Comparison of ENCODE assay signal across 20 cellular contexts in genomic region chr3:39499651-39500273, GRCh38. TPM values are rescaled to one million over a fixed set of nuclear protein-coding genes. Genes with fewer than 3 reads are reported as not detected.
DNase-seq lines count a peak whose midpoint lies in the region; ATAC-seq, FAIRE-seq and TF ChIP-seq lines count a peak whose summit lies in the region.
"Had no signal": no experiment of that assay in that cellular context is flagged by ENCODE, and none has a peak within 500 bp of the region (broad histone marks: within the 10 kb centered on the region; RNA-seq: fewer than 3 reads in every experiment).

No MANE protein-coding gene starts in this region.

- POLR2A ChIA-PET in activated naive CD8-positive, alpha-beta T cell treated with anti-CD3 and anti-CD28 coated beads, Interleukin-2, amount 10 ng/mL, durations not matched to agents 7 days and 5 days (lab: Charles Lee), result interaction anchor here (1.5 kb wide), 1 partner anchor 52 kb away, joined by 4 read pairs; no protein-coding TSS in a partner anchor
- POLR2A ChIA-PET in K562 (lab: Yijun Ruan, JAX), result interaction anchor here (1.0 kb wide), 1 partner anchor 93 kb away, joined by 3 read pairs; the partner anchor contains the start of gene RPSA

- no peaks in the 10 kb centered on the region for H3K9me3 ChIP-seq in K562 (replicated peaks; ENCODE audit: control insufficient read depth, insufficient read depth, low read depth, low read length)
- H3K9me3 ChIP-seq: BLaER1 had no signal

- BruUV-seq in K562 (replicated peaks; lab: Mats Ljungman, UMichigan), result no TSS peak

- TF ChIP-seq CTCF in K562 (IDR thresholded peaks at IDR 0.05 in 2 of 3, conservative IDR thresholded peaks at IDR 0.05 in 1 of 3; ENCODE audit: insufficient read depth in 2 of 3, low read depth in 1 of 3, low read length in 3 of 3), result no peak

- H3K27ac ChIP-seq in K562 (ENCODE audit: extremely low read depth, low read depth, low read length), result no peak overlapping the region
- peak overlapping the region; percentile 70 for H3K27ac ChIP-seq in temporal lobe (ENCODE audit: low read depth, low read length)
- H3K27ac ChIP-seq: BLaER1, GM23248 had no signal

- H3K36me3 ChIP-seq in K562 (ENCODE audit: control insufficient read depth, insufficient read depth, low read length), result no peaks in the 10 kb centered on the region
- H3K36me3 ChIP-seq: BLaER1 had no signal

- no peaks in the 10 kb centered on the region for H4K20me1 ChIP-seq in K562 (replicated peaks; ENCODE audit: control insufficient read depth, insufficient read depth, low read length)
- H4K20me1 ChIP-seq: BLaER1 had no signal

- no peak overlapping the region for H3K9ac ChIP-seq in K562 (ENCODE audit: insufficient read depth in 1 of 2, low read depth in 2 of 2, low read length in 2 of 2)
- H3K9ac ChIP-seq: BLaER1, GM23248 had no signal

- H3K36me3 Mint-ChIP-seq in activated naive CD8-positive, alpha-beta T cell treated with anti-CD3 and anti-CD28 coated beads, Interleukin-2, amount 10 ng/mL, durations not matched to agents 7 days and 5 days, result no peaks in the 10 kb centered on the region
- no peaks in the 10 kb centered on the region for H3K36me3 Mint-ChIP-seq in activated naive CD8-positive, alpha-beta T cell treated with anti-CD3 and anti-CD28 coated beads for 36 hours
- H3K36me3 Mint-ChIP-seq in activated naive CD4-positive, alpha-beta T cell treated with anti-CD3 and anti-CD28 coated beads, Interleukin-2, amount 10 ng/mL, durations not matched to agents 7 days and 5 days, result no peaks in the 10 kb centered on the region
- H3K36me3 Mint-ChIP-seq: CD8-positive, alpha-beta T cell had no signal

- intact Hi-C loops in K562 (cut with micrococcal nuclease), result no loop called here

- peaks cover 0 to 8% of the 10 kb centered on the region in 2 experiments; a peak in 2 of 5 replicates for H3K4me1 ChIP-seq in K562 (replicated peaks in 1 of 2; ENCODE audit: control insufficient read depth in 2 of 2, insufficient read depth in 2 of 2, low read length in 2 of 2)
- H3K4me1 ChIP-seq: BLaER1 had no signal

- H3K27ac Mint-ChIP-seq in activated naive CD8-positive, alpha-beta T cell treated with anti-CD3 and anti-CD28 coated beads, Interleukin-2, amount 10 ng/mL, durations not matched to agents 7 days and 5 days, result no peak overlapping the region
- no peak overlapping the region for H3K27ac Mint-ChIP-seq in activated naive CD8-positive, alpha-beta T cell treated with anti-CD3 and anti-CD28 coated beads for 36 hours
- no peak overlapping the region for H3K27ac Mint-ChIP-seq in activated naive CD4-positive, alpha-beta T cell treated with anti-CD3 and anti-CD28 coated beads, Interleukin-2, amount 10 ng/mL, durations not matched to agents 7 days and 5 days
- H3K27ac Mint-ChIP-seq: CD8-positive, alpha-beta T cell had no signal

- no peaks in the 10 kb centered on the region for H3K9me1 ChIP-seq in K562 (ENCODE audit: control insufficient read depth, insufficient read depth, low read length)

- 0% methylated on average over 2 of the region's 2 CpGs for WGBS in K562 (ENCODE audit: insufficient coverage, low coverage, missing lambda C conversion rate)

- no peak for TF ChIP-seq POLR2A in K562 (conservative IDR thresholded peaks at IDR 0.05)

- H3K27me3 Mint-ChIP-seq in activated naive CD8-positive, alpha-beta T cell treated with anti-CD3 and anti-CD28 coated beads, Interleukin-2, amount 10 ng/mL, durations not matched to agents 7 days and 5 days, result peaks cover 45% of the 10 kb centered on the region
- peaks cover 40% of the 10 kb centered on the region for H3K27me3 Mint-ChIP-seq in activated naive CD8-positive, alpha-beta T cell treated with anti-CD3 and anti-CD28 coated beads for 36 hours
- peaks cover 48% of the 10 kb centered on the region for H3K27me3 Mint-ChIP-seq in activated naive CD4-positive, alpha-beta T cell treated with anti-CD3 and anti-CD28 coated beads, Interleukin-2, amount 10 ng/mL, durations not matched to agents 7 days and 5 days

- H3K4me2 ChIP-seq in K562 (ENCODE audit: insufficient read depth, low read length), result no peak overlapping the region
- H3K4me2 ChIP-seq: BLaER1 had no signal

- peaks cover 23 to 27% of the 10 kb centered on the region in 2 experiments for H3K27me3 ChIP-seq in K562 (ENCODE audit: control insufficient read depth in 2 of 2, insufficient read depth in 2 of 2, low read length in 2 of 2)
- H3K27me3 ChIP-seq: BLaER1 had no signal

- no peak for TF ChIP-seq RAD21 in K562 (CRISPR knock-in tag; conservative IDR thresholded peaks at IDR 0.05 in 1 of 2, IDR thresholded peaks at IDR 0.05 in 1 of 2)

- no peaks in the 10 kb centered on the region for H3K79me2 ChIP-seq in K562 (ENCODE audit: control insufficient read depth, insufficient read depth, low read length)

- no peak for TF ChIP-seq EP300 in K562 (IDR thresholded peaks at IDR 0.05; ENCODE audit: low read length)

- CTCF ChIA-PET in K562 (lab: Yijun Ruan, JAX; ENCODE audit: low intra/inter-chr PET ratio), result interaction anchor here (1.5 kb wide), 1 partner anchor 212 kb away, joined by 4 read pairs; no protein-coding TSS in a partner anchor
- CTCF ChIA-PET in activated naive CD4-positive, alpha-beta T cell treated with anti-CD3 and anti-CD28 coated beads, Interleukin-2, amount 10 ng/mL, durations not matched to agents 7 days and 5 days (lab: Charles Lee), result interaction anchor here (0.6 to 5.5 kb wide), 7 partner anchors 8 to 94 kb away, joined by 3 to 81 read pairs (median 6); partner anchors contain the start of gene RPSA

- ATAC-seq in activated naive CD8-positive, alpha-beta T cell treated with anti-CD3 and anti-CD28 coated beads, Interleukin-2, amount 10 ng/mL, durations not matched to agents 7 days and 5 days (ENCODE audit: low read depth), result peak; percentile 56
- ATAC-seq in K562, result 0 out of 3 replicates have a peak, but pooled peaks have one; percentile 19
- ATAC-seq: CD8-positive, alpha-beta T cell; GM12878 had no signal

- no peak for DNase-seq in activated naive CD8-positive, alpha-beta T cell treated with anti-CD3 and anti-CD28 coated beads, Interleukin-2, amount 10 ng/mL, durations not matched to agents 7 days and 5 days
- no peak for DNase-seq in activated naive CD8-positive, alpha-beta T cell treated with anti-CD3 and anti-CD28 coated beads for 36 hours
- no peak for DNase-seq in K562 (ENCODE audit: extremely low read depth in 1 of 4, low spot score in 3 of 4)
- peak; percentile 81 for DNase-seq in kidney tubule cell (ENCODE audit: low spot score)
- DNase-seq in COLO668 (lab: John Stamatoyannopoulos, UW; ENCODE audit: unreplicated experiment), result no peak
- DNase-seq in activated naive CD4-positive, alpha-beta T cell treated with anti-CD3 and anti-CD28 coated beads, Interleukin-2, amount 10 ng/mL, durations not matched to agents 7 days and 5 days, result no peak
- DNase-seq: CD8-positive, alpha-beta T cell; GDM1; GM23248; NCI-H1436; NCI-H2029; NCI-H2171; NCI-H446; OCI-M1 had no signal

- peaks cover 21% of the 10 kb centered on the region for H3K4me1 Mint-ChIP-seq in activated naive CD8-positive, alpha-beta T cell treated with anti-CD3 and anti-CD28 coated beads, Interleukin-2, amount 10 ng/mL, durations not matched to agents 7 days and 5 days
- peaks cover 6% of the 10 kb centered on the region for H3K4me1 Mint-ChIP-seq in activated naive CD8-positive, alpha-beta T cell treated with anti-CD3 and anti-CD28 coated beads for 36 hours
- peaks cover 10% of the 10 kb centered on the region for H3K4me1 Mint-ChIP-seq in activated naive CD4-positive, alpha-beta T cell treated with anti-CD3 and anti-CD28 coated beads, Interleukin-2, amount 10 ng/mL, durations not matched to agents 7 days and 5 days

- in situ Hi-C loops in K562 (cut with MboI), result no loop called here

- H2AFZ ChIP-seq in K562 (ENCODE audit: low read depth, low read length), result no peak overlapping the region
- H2AFZ ChIP-seq: GM23248 had no signal

- no peak overlapping the region for H3K4me3 ChIP-seq in K562
- H3K4me3 ChIP-seq: BLaER1, GM12878, GM23248 had no signal

- no peaks in the 10 kb centered on the region for H3K9me3 Mint-ChIP-seq in activated naive CD8-positive, alpha-beta T cell treated with anti-CD3 and anti-CD28 coated beads, Interleukin-2, amount 10 ng/mL, durations not matched to agents 7 days and 5 days
- H3K9me3 Mint-ChIP-seq in activated naive CD8-positive, alpha-beta T cell treated with anti-CD3 and anti-CD28 coated beads for 36 hours, result no peaks in the 10 kb centered on the region
- no peaks in the 10 kb centered on the region for H3K9me3 Mint-ChIP-seq in activated naive CD4-positive, alpha-beta T cell treated with anti-CD3 and anti-CD28 coated beads, Interleukin-2, amount 10 ng/mL, durations not matched to agents 7 days and 5 days
- H3K9me3 Mint-ChIP-seq: CD8-positive, alpha-beta T cell had no signal

- no peak overlapping the region for H3K4me3 Mint-ChIP-seq in activated naive CD8-positive, alpha-beta T cell treated with anti-CD3 and anti-CD28 coated beads, Interleukin-2, amount 10 ng/mL, durations not matched to agents 7 days and 5 days
- H3K4me3 Mint-ChIP-seq in activated naive CD8-positive, alpha-beta T cell treated with anti-CD3 and anti-CD28 coated beads for 36 hours, result no peak overlapping the region
- no peak overlapping the region for H3K4me3 Mint-ChIP-seq in activated naive CD4-positive, alpha-beta T cell treated with anti-CD3 and anti-CD28 coated beads, Interleukin-2, amount 10 ng/mL, durations not matched to agents 7 days and 5 days
- H3K4me3 Mint-ChIP-seq: CD8-positive, alpha-beta T cell had no signal

- FAIRE-seq in K562 (lab: Jason Lieb, UNC), result no peak
- FAIRE-seq: A204.1, GM12878, GM18507 had no signal

RNA-seq across cellular contexts. Expression of gene MOBP, which starts 32.3 kb away (rescaled TPM):
- not detected for total RNA-seq in activated naive CD8-positive, alpha-beta T cell treated with anti-CD3 and anti-CD28 coated beads, Interleukin-2, amount 10 ng/mL, durations not matched to agents 7 days and 5 days
- total RNA-seq in activated naive CD8-positive, alpha-beta T cell treated with anti-CD3 and anti-CD28 coated beads for 36 hours, result not detected
- not detected in 2 replicates for total RNA-seq in K562 (2011; cell fraction: chromatin; rRNA removed; ENCODE audit: low replicate concordance)
- total RNA-seq in K562 (2011; cell fraction: nucleolus; rRNA removed), result not detected in 2 replicates
- not detected in 2 replicates for total RNA-seq in K562 (2011; cell fraction: nucleoplasm; rRNA removed)
- not detected in 2 replicates for total RNA-seq in K562 (2014; rRNA removed)
- total RNA-seq in K562 (2014; rRNA removed; fragmentation: Illumina TruSeq; extraction: Trizol), result 0.06 and 0.11 TPM in 2 replicates
- total RNA-seq in K562 (2015; rRNA removed; fragmentation: Illumina TruSeq; extraction: Trizol), result 0.04 TPM in 1 of 2 replicates, not detected in the other
- total RNA-seq in K562 (2021), result 0.13 and 0.33 TPM in 2 replicates
- 0.04 TPM in 1 of 2 replicates, not detected in the other for polyA plus RNA-seq in K562 (2011; rRNA removed)
- 0.01 TPM in 1 of 2 replicates, not detected in the other for polyA plus RNA-seq in K562 (2011; cell fraction: cytosol; rRNA removed)
- 0.04 TPM in 2 replicates for polyA plus RNA-seq in K562 (2011; cell fraction: nucleus; rRNA removed)
- 0.05 and 0.25 TPM in 2 replicates for polyA plus RNA-seq in K562 (2012)
- polyA plus RNA-seq in K562 (2014; fragmentation: Illumina TruSeq; extraction: Trizol), result 0.09 and 0.15 TPM in 2 replicates
- polyA plus RNA-seq in K562 (2014; fragmentation: Nextera tagmentation; extraction: Ambion mirVana), result under 1 TPM in 1 of 2 experiments, not detected in 1; 0.10 TPM
- polyA plus RNA-seq in K562 (2014; rRNA removed), result 0.25 TPM in 1 of 2 replicates, not detected in the other
- polyA minus RNA-seq in K562 (2011; rRNA and poly(A)+ RNA removed), result 0.12 TPM in 1 of 2 replicates, not detected in the other
- not detected in 2 replicates for polyA minus RNA-seq in K562 (2011; cell fraction: cytosol; rRNA and poly(A)+ RNA removed)
- under 0.01 and 0.11 TPM in 2 replicates for polyA minus RNA-seq in K562 (2011; cell fraction: nucleus; rRNA and poly(A)+ RNA removed)
- total RNA-seq in temporal lobe, result 0.25 TPM
- total RNA-seq: CD8-positive, alpha-beta T cell; GM23248; RPMI7951 had no signal
- polyA plus RNA-seq: GM23248 had no signal
